Comparison of ENCODE assay signal across 8 cellular contexts in genomic region chr16:87850009-87851006, GRCh38. TPM values are rescaled to one million over a fixed set of nuclear protein-coding genes. Genes with fewer than 3 reads are reported as not detected.
DNase-seq lines count a peak whose midpoint lies in the region; ATAC-seq and TF ChIP-seq lines count a peak whose summit lies in the region.

No MANE protein-coding gene starts in this region.

- peak; percentile 78 for DNase-seq in DMS 273 (lab: John Stamatoyannopoulos, UW; ENCODE audit: unreplicated experiment)
- DNase-seq in DMS 273 treated with DMSO at 0.1 percent for 48 hours (lab: John Stamatoyannopoulos, UW): no peak
- DNase-seq in NCI-H1930 (lab: John Stamatoyannopoulos, UW): peak; percentile 22 to 45
- DNase-seq in activated CD4-positive, alpha-beta memory T cell treated with anti-CD3 and anti-CD28 coated beads for 36 hours: peak; percentile 83
- DNase-seq in dorsolateral prefrontal cortex: peak in 7 of 10 donors; percentile 55 to 76 (median 60)
- DNase-seq in midbrain (lab: John Stamatoyannopoulos, UW): peak; percentile 51
- peak; percentile 48 to 80 (median 74) for DNase-seq in stimulated activated naive CD4-positive, alpha-beta T cell (lab: John Stamatoyannopoulos, UW)

- intact Hi-C loops in activated CD4-positive, alpha-beta memory T cell treated with anti-CD3 and anti-CD28 coated beads for 36 hours (cut with micrococcal nuclease): loop anchor here (1.0 to 10.0 kb wide), 2 partner anchors 21 to 54 kb away; no protein-coding TSS in a partner anchor
- intact Hi-C loops in dorsolateral prefrontal cortex (cut with DNase I): no loop called here

- H3K27ac ChIP-seq in dorsolateral prefrontal cortex: peak overlapping the region in 20 of 59 donors; percentile 1 to 82 (median 48)

- peak overlapping the region in 17 of 59 donors; percentile 0 to 48 (median 26) for H3K4me3 ChIP-seq in dorsolateral prefrontal cortex

- ATAC-seq in GM19324 (IDR thresholded peaks at IDR 0.05; ENCODE audit: low FRiP score, unreplicated experiment): no peak

- POLR2A ChIA-PET in activated CD4-positive, alpha-beta memory T cell treated with anti-CD3 and anti-CD28 coated beads for 36 hours (lab: Charles Lee): interaction anchor here (0.9 to 2.0 kb wide), 6 partner anchors 16 to 71 kb away, joined by 4 to 9 read pairs (median 6); partner anchors contain the start of gene SLC7A5

- H3K27ac Mint-ChIP-seq in activated CD4-positive, alpha-beta memory T cell treated with anti-CD3 and anti-CD28 coated beads for 36 hours: peak overlapping the region; percentile 33

- H3K4me1 Mint-ChIP-seq in activated CD4-positive, alpha-beta memory T cell treated with anti-CD3 and anti-CD28 coated beads for 36 hours (ENCODE audit: low read depth): peaks cover 30% of the 10 kb centered on the region

- H3K27me3 ChIP-seq in dorsolateral prefrontal cortex: peaks cover 0 to 3% (median 0%) of the 10 kb centered on the region in 45 donors

- no peaks in the 10 kb centered on the region for H3K27me3 Mint-ChIP-seq in activated CD4-positive, alpha-beta memory T cell treated with anti-CD3 and anti-CD28 coated beads for 36 hours

- H3K4me3 Mint-ChIP-seq in activated CD4-positive, alpha-beta memory T cell treated with anti-CD3 and anti-CD28 coated beads for 36 hours: no peak overlapping the region

- TF ChIP-seq CTCF in dorsolateral prefrontal cortex (IDR thresholded peaks at IDR 0.05 in 54 of 56, conservative IDR thresholded peaks at IDR 0.05 in 2 of 56; ENCODE audit: low read depth in 1 of 56, partially characterized antibody in 56 of 56): peak; percentile 63 to 98 (median 94)

- no peaks in the 10 kb centered on the region for H3K9me3 Mint-ChIP-seq in activated CD4-positive, alpha-beta memory T cell treated with anti-CD3 and anti-CD28 coated beads for 36 hours

- CTCF ChIA-PET in activated CD4-positive, alpha-beta memory T cell treated with anti-CD3 and anti-CD28 coated beads for 36 hours (lab: Charles Lee): interaction anchor here (0.5 to 8.8 kb wide), 22 partner anchors 9 to 136 kb away, joined by 3 to 224 read pairs (median 6); partner anchors contain the start of genes KLHDC4 and SLC7A5

- peaks cover 69% of the 10 kb centered on the region for H3K36me3 Mint-ChIP-seq in activated CD4-positive, alpha-beta memory T cell treated with anti-CD3 and anti-CD28 coated beads for 36 hours

RNA-seq across cellular contexts. Expression of gene SLC7A5, which starts 19.0 kb away (rescaled TPM):
- 100 to 1,000 TPM; 262 TPM for total RNA-seq in activated CD4-positive, alpha-beta memory T cell treated with anti-CD3 and anti-CD28 coated beads for 36 hours
- 100 to 1,000 TPM in 16 of 120 experiments, 10 to 100 TPM in 104; 37.8 to 157 (median 74.3) TPM for total RNA-seq in dorsolateral prefrontal cortex
